Comparison of ENCODE assay signal across 29 cellular contexts in genomic region chr3:33339758-33340157, GRCh38.
"Had no signal": no experiment of that assay in that cellular context is flagged by ENCODE, and none has a peak within 500 bp of the region (broad histone marks: within the 10 kb centered on the region; RNA-seq: fewer than 3 reads in every experiment).

No MANE protein-coding gene starts in this region.

- H3K9me3 ChIP-seq: gastrocnemius medialis had no signal

- H3K4me3 ChIP-seq: coronary artery, dorsolateral prefrontal cortex, esophagus muscularis mucosa, esophagus squamous epithelium, gastrocnemius medialis, gastroesophageal sphincter, heart left ventricle, heart right ventricle, hepatocyte had no signal

- H3K27me3 Mint-ChIP-seq: dendritic cell treated with granulocyte-macrophage colony-stimulating factor and Interleukin-4, amounts not matched to agents 40 ng/mL and 50 ng/mL, for 4 days had no signal

- H3K79me2 ChIP-seq: hepatocyte had no signal

- H3K4me2 ChIP-seq: hepatocyte had no signal

- H3K27me3 ChIP-seq: dorsolateral prefrontal cortex, esophagus muscularis mucosa, esophagus squamous epithelium, foreskin keratinocyte, gastrocnemius medialis, gastroesophageal sphincter, heart left ventricle, heart right ventricle, hepatocyte had no signal

- H3K36me3 ChIP-seq: esophagus muscularis mucosa, esophagus squamous epithelium, gastrocnemius medialis, gastroesophageal sphincter, heart left ventricle, heart right ventricle had no signal

- FAIRE-seq: endometrium, endothelial cell of umbilical vein, frontal cortex had no signal

- H2AFZ ChIP-seq: hepatocyte had no signal

- ATAC-seq: effector memory CD8-positive, alpha-beta T cell; esophagus mucosa; foreskin keratinocyte; gastrocnemius medialis; gastroesophageal sphincter; heart left ventricle; heart right ventricle had no signal

- H3K4me3 Mint-ChIP-seq: dendritic cell treated with granulocyte-macrophage colony-stimulating factor and Interleukin-4, amounts not matched to agents 40 ng/mL and 50 ng/mL, for 4 days; effector memory CD8-positive, alpha-beta T cell; endodermal cell had no signal

- DNase-seq: cortex of kidney; dermis blood vessel endothelial cell; dorsolateral prefrontal cortex; effector CD4-positive, alpha-beta T cell; effector CD8-positive, alpha-beta T cell; effector memory CD4-positive, alpha-beta T cell; effector memory CD8-positive, alpha-beta T cell; endodermal cell; erythroblast; esophagus squamous epithelium; foreskin fibroblast; foreskin keratinocyte; foreskin melanocyte; gastrocnemius medialis; glutamatergic neuron; head of caudate nucleus; heart left ventricle; heart right ventricle; hippocampal formation had no signal

- H3K27ac ChIP-seq: coronary artery, dorsolateral prefrontal cortex, epithelial cell of prostate, esophagus muscularis mucosa, esophagus squamous epithelium, foreskin keratinocyte, gastrocnemius medialis, gastroesophageal sphincter, heart left ventricle, heart right ventricle, hepatocyte had no signal

- H3K4me1 ChIP-seq: esophagus muscularis mucosa, esophagus squamous epithelium, foreskin keratinocyte, gastrocnemius medialis, gastroesophageal sphincter, heart left ventricle, heart right ventricle had no signal

- H3K27ac Mint-ChIP-seq: dendritic cell treated with granulocyte-macrophage colony-stimulating factor and Interleukin-4, amounts not matched to agents 40 ng/mL and 50 ng/mL, for 4 days; effector memory CD8-positive, alpha-beta T cell; endodermal cell had no signal
